Comparison of ENCODE assay signal across 22 cellular contexts in the genomic region with DNA sequence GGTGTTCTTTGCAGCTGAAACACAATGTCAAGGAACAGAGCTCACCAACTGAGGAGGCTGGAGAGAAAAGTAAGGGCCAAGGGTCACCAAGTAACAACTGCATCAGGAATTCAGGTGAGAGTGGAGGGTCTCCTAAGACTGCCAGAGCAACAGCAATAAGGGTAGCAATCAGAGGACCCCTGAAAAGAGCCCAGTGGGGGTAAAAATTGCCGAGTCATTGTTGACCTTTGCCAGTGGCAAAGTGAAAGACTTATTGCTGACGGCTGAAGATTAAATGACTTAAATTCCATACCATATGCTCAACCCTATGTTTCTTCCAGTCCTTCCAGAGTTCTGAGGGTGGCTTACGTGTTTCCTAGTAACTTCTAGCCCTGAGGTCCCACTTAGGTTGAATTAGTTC.
"Had no signal": no experiment of that assay in that cellular context is flagged by ENCODE, and none has a peak within 500 bp of the region (broad histone marks: within the 10 kb centered on the region; RNA-seq: fewer than 3 reads in every experiment).

No MANE protein-coding gene starts in this region.

- H3K36me3 Mint-ChIP-seq: activated naive CD4-positive, alpha-beta T cell treated with anti-CD3 and anti-CD28 coated beads, Interleukin-2, amount 50 U/mL, for 24 hours; neural progenitor cell; T-cell had no signal

- ATAC-seq: mucosa of descending colon, T-cell, upper lobe of right lung had no signal

- H3K27me3 Mint-ChIP-seq: activated naive CD4-positive, alpha-beta T cell treated with anti-CD3 and anti-CD28 coated beads, Interleukin-2, amount 50 U/mL, for 24 hours; T-cell had no signal

- H3K27ac Mint-ChIP-seq: activated naive CD4-positive, alpha-beta T cell treated with anti-CD3 and anti-CD28 coated beads, Interleukin-2, amount 50 U/mL, for 24 hours; neural progenitor cell; T-cell; T-helper 2 cell treated with Interferon-gamma antibody and Interleukin-4, amounts not matched to agents 5 μg/mL and 100 μg/mL, for 36 hours had no signal

- H3K4me1 ChIP-seq: upper lobe of right lung had no signal

- H3K4me3 Mint-ChIP-seq: activated naive CD4-positive, alpha-beta T cell treated with anti-CD3 and anti-CD28 coated beads, Interleukin-2, amount 50 U/mL, for 24 hours; neural progenitor cell; T-cell; T-helper 2 cell treated with Interferon-gamma antibody and Interleukin-4, amounts not matched to agents 5 μg/mL and 100 μg/mL, for 36 hours had no signal

- H3K9me3 ChIP-seq: mucosa of descending colon, upper lobe of right lung had no signal

- H3K4me3 ChIP-seq: mucosa of descending colon, neural progenitor cell, spleen, upper lobe of right lung had no signal

- H3K4me1 Mint-ChIP-seq: activated naive CD4-positive, alpha-beta T cell treated with anti-CD3 and anti-CD28 coated beads, Interleukin-2, amount 50 U/mL, for 24 hours; T-cell had no signal

- H2AFZ ChIP-seq: neural progenitor cell had no signal

- H3K9me3 Mint-ChIP-seq: activated naive CD4-positive, alpha-beta T cell treated with anti-CD3 and anti-CD28 coated beads, Interleukin-2, amount 50 U/mL, for 24 hours had no signal

- H3K36me3 ChIP-seq: brain microvascular endothelial cell, neural progenitor cell, spleen, upper lobe of right lung had no signal

- DNase-seq: activated CD4-positive, alpha-beta T cell treated with anti-CD3 and anti-CD28 coated beads for 1 hour; activated CD4-positive, alpha-beta T cell treated with anti-CD3 and anti-CD28 coated beads, Interleukin-2, amount 50 U/mL, for 1 hour; activated gamma-delta T cell treated with Interleukin-2 at 50 U/mL for 16 hours; activated T-cell treated with anti-CD3 and anti-CD28 coated beads, Interleukin-2, amount 50 U/mL, for 1 hour; aorta; brain microvascular endothelial cell; caudate nucleus; dermis blood vessel endothelial cell; effector CD8-positive, alpha-beta T cell; foreskin melanocyte; hippocampal formation; kidney glomerular epithelial cell; mucosa of descending colon; spleen; stimulated activated CD4-positive, alpha-beta T cell treated with anti-CD3 and anti-CD28 coated beads, Interleukin-4, amount 100 ng/mL, for 1 hour; stimulated activated naive CD4-positive, alpha-beta T cell treated with Interleukin-2 at 50 U/mL for 16 hours; T-cell; upper lobe of right lung had no signal

- H3K4me2 ChIP-seq: neural progenitor cell had no signal

- H3K27me3 ChIP-seq: brain microvascular endothelial cell, neural progenitor cell, spleen, upper lobe of right lung had no signal

- H3K27ac ChIP-seq: brain microvascular endothelial cell, neural progenitor cell, spleen, upper lobe of right lung, VCaP had no signal
